In the genomic region with DNA sequence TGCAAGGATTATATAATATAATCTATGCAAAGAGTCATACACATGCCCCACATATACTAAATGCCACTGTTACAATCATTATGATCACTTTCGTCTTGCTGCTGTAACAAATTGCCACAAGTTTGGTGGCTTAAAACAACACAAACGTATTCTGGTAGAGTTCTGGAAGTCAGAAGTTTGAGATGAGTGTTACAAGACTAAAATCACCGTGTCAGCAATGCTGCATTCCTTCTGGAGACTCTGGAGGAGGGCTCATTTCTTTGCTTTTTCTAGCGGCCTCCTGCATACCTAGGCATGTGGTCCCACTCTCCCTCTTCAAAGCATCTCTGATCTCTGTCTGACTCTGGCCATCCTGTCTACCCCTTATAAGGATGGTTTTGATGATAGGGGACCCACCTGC, we compare ENCODE assay signal across 1 cellular context.
TF ChIP-seq lines count a peak whose summit lies in the region.

No MANE protein-coding gene starts in this region.

TF ChIP-seq in HCT116, 20 proteins besides CTCF, POLR2A, EP300 and RAD21 (continued from another document):
- TF ChIP-seq FOSL1 (IDR thresholded peaks at IDR 0.05; ENCODE audit: low read depth) = no peak
- no peak for TF ChIP-seq ZFX (IDR thresholded peaks at IDR 0.05)
TF ChIP-seq in HCT116: peak in this region for 0.
